ENCODE assay signal across 18 cellular contexts in the genomic region with DNA sequence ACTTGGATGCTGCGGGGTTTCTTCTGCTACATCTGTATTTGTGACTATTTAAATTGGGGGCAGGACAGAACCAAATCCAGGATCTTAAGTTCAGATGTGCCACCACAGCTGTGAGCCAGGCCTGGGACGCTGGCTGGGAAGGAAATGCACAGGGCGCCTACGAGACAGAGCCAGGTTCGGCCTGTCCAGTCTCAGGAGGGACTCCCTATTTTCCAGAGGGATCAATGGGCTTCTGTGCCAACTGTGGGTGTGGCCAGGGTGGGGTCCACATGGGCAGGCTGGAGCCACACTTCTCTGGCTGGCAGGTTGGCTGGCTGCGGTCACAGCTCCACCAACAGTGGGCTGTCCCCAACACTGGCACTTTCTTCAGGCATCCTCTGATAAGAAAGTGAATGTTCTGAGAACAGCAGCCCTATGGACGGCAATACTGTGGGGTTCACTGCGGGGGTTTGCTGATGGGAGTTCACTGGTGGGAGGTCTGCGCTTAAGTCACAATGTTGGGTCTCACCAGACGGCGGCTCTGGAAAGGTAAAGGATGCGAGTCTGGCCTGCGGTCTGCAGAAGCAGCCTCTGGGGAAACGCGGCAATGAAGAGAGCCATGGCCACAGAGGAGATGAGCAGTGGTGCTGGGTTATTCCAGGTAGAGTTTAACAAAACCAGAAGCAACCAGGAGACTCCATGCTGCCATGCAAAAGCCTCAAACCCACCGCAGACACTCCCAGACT.
A peak's percentile ranks its signal among the peaks of the same experiment; 100 is the strongest.
DNase-seq lines count a peak whose midpoint lies in the region; ATAC-seq and TF ChIP-seq lines count a peak whose summit lies in the region.
"Had no signal": no experiment of that assay in that cellular context is flagged by ENCODE, and none has a peak within 500 bp of the region (broad histone marks: within the 10 kb centered on the region; RNA-seq: fewer than 3 reads in every experiment).

No MANE protein-coding gene starts in this region.

- H3K4me3 ChIP-seq in testis: no peak overlapping the region
- H3K4me3 ChIP-seq: Peyer's patch, SJCRH30 had no signal

- H3K9me3 ChIP-seq in T-helper 17 cell (ENCODE audit: control insufficient read depth, low read length, poor library complexity, severe bottlenecking) (no peaks in the 10 kb centered on the region), testis (no peaks in the 10 kb centered on the region)
- H3K9me3 ChIP-seq: Peyer's patch, SJCRH30 had no signal

- no peak overlapping the region for H3K27ac ChIP-seq in testis
- H3K27ac ChIP-seq: C4-2B, Peyer's patch, SJCRH30 had no signal

- POLR2A ChIA-PET in HEK293T (lab: Yijun Ruan, JAX): no interaction called here

- H3K27ac Mint-ChIP-seq in activated T-cell treated with anti-CD3 and anti-CD28 coated beads, Interleukin-2, amount 50 U/mL, for 72 hours: peak overlapping the region; percentile 82
- peak overlapping the region; percentile 59 for H3K27ac Mint-ChIP-seq in T-helper 17 cell
- peak overlapping the region; percentile 86 for H3K27ac Mint-ChIP-seq in stimulated activated effector memory CD8-positive, alpha-beta T cell treated with anti-CD3 and anti-CD28 coated beads, Interleukin-12 subunit alpha, Interleukin-12 subunit beta, amount 100 ng/mL, for 72 hours

- peaks cover 0 to 12% of the 10 kb centered on the region in 2 donors for H3K36me3 Mint-ChIP-seq in activated T-cell treated with anti-CD3 and anti-CD28 coated beads, Interleukin-2, amount 50 U/mL, for 72 hours (ENCODE audit: insufficient read depth in 2 of 2)
- H3K36me3 Mint-ChIP-seq in T-helper 17 cell (ENCODE audit: low read depth): peaks cover 5% of the 10 kb centered on the region
- H3K36me3 Mint-ChIP-seq in stimulated activated effector memory CD8-positive, alpha-beta T cell treated with anti-CD3 and anti-CD28 coated beads, Interleukin-12 subunit alpha, Interleukin-12 subunit beta, amount 100 ng/mL, for 72 hours: peaks cover 36% of the 10 kb centered on the region

- DNase-seq in activated T-cell treated with anti-CD3 and anti-CD28 coated beads, Interleukin-2, amount 50 U/mL, for 72 hours: no peak
- DNase-seq in activated T-cell treated with anti-CD3 and anti-CD28 coated beads for 4 hours (no peak), T-helper 17 cell (no peak), left lobe of liver (ENCODE audit: low spot score) (peak; percentile 29), HEK293T (ENCODE audit: extremely low spot score) (no peak), testis (no peak), NCI-H1105 (lab: John Stamatoyannopoulos, UW) (no peak)
- DNase-seq in stimulated activated effector memory CD8-positive, alpha-beta T cell treated with anti-CD3 and anti-CD28 coated beads, Interleukin-12 subunit alpha, Interleukin-12 subunit beta, amount 100 ng/mL, for 72 hours (ENCODE audit: low spot score in 2 of 2): no peak
- DNase-seq: 8988T, Karpas-422, NCI-H1417, NCI-H187, NCI-H2227 treated with DMSO at 0.1 percent for 48 hours, NCI-H524, NCI-H82, Peyer's patch, SJCRH30 had no signal

- TF ChIP-seq POLR2A in testis (IDR thresholded peaks at IDR 0.05): no peak

- H3K27me3 Mint-ChIP-seq in activated T-cell treated with anti-CD3 and anti-CD28 coated beads, Interleukin-2, amount 50 U/mL, for 72 hours (ENCODE audit: low read depth): no peaks in the 10 kb centered on the region
- no peaks in the 10 kb centered on the region for H3K27me3 Mint-ChIP-seq in T-helper 17 cell

- H3K9me3 Mint-ChIP-seq in activated T-cell treated with anti-CD3 and anti-CD28 coated beads, Interleukin-2, amount 50 U/mL, for 72 hours: peaks cover 0 to under 1% of the 10 kb centered on the region in 2 donors
- no peaks in the 10 kb centered on the region for H3K9me3 Mint-ChIP-seq in stimulated activated effector memory CD8-positive, alpha-beta T cell treated with anti-CD3 and anti-CD28 coated beads, Interleukin-12 subunit alpha, Interleukin-12 subunit beta, amount 100 ng/mL, for 72 hours

- no peak for ATAC-seq in activated T-cell treated with anti-CD3 and anti-CD28 coated beads, Interleukin-2, amount 50 U/mL, for 72 hours (replicated peaks in 1 of 2)
- no peak for ATAC-seq in T-helper 17 cell
- no peak for ATAC-seq in left lobe of liver
- ATAC-seq in stimulated activated effector memory CD8-positive, alpha-beta T cell treated with anti-CD3 and anti-CD28 coated beads, Interleukin-12 subunit alpha, Interleukin-12 subunit beta, amount 100 ng/mL, for 72 hours: no peak

- CTCF ChIA-PET in HEK293T (lab: Yijun Ruan, JAX): no interaction called here

- H3K4me1 Mint-ChIP-seq in activated T-cell treated with anti-CD3 and anti-CD28 coated beads, Interleukin-2, amount 50 U/mL, for 72 hours (ENCODE audit: low read depth): peaks cover 15% of the 10 kb centered on the region
- H3K4me1 Mint-ChIP-seq in T-helper 17 cell: no peaks in the 10 kb centered on the region
- H3K4me1 Mint-ChIP-seq in stimulated activated effector memory CD8-positive, alpha-beta T cell treated with anti-CD3 and anti-CD28 coated beads, Interleukin-12 subunit alpha, Interleukin-12 subunit beta, amount 100 ng/mL, for 72 hours: peaks cover 22% of the 10 kb centered on the region

- no peaks in the 10 kb centered on the region for H3K27me3 ChIP-seq in testis
- H3K27me3 ChIP-seq: Peyer's patch, SJCRH30 had no signal

- H3K4me1 ChIP-seq in testis: no peaks in the 10 kb centered on the region
- H3K4me1 ChIP-seq: Peyer's patch, SJCRH30 had no signal

- H3K4me3 Mint-ChIP-seq in activated T-cell treated with anti-CD3 and anti-CD28 coated beads, Interleukin-2, amount 50 U/mL, for 72 hours: no peak overlapping the region
- H3K4me3 Mint-ChIP-seq in T-helper 17 cell: no peak overlapping the region
- H3K4me3 Mint-ChIP-seq in stimulated activated effector memory CD8-positive, alpha-beta T cell treated with anti-CD3 and anti-CD28 coated beads, Interleukin-12 subunit alpha, Interleukin-12 subunit beta, amount 100 ng/mL, for 72 hours: no peak overlapping the region

- TF ChIP-seq CTCF in testis (IDR thresholded peaks at IDR 0.05): no peak

- intact Hi-C loops in testis (cut with DNase I; ENCODE audit: low total_unique reads): no loop called here

- no peaks in the 10 kb centered on the region for H3K36me3 ChIP-seq in testis (ENCODE audit: low read depth, missing control alignments)
- H3K36me3 ChIP-seq: SJCRH30 had no signal

- WGBS in testis, 2 donors: 97 to 100% methylated on average over 10 to 16 of the region's 16 CpGs

TF ChIP-seq in HEK293T, 16 proteins besides CTCF, POLR2A, EP300 and RAD21:
- no peak for TF ChIP-seq FOXK2 (IDR thresholded peaks at IDR 0.05)
- TF ChIP-seq NFRKB (IDR thresholded peaks at IDR 0.05): no peak
- TF ChIP-seq BHLHE40 (IDR thresholded peaks at IDR 0.05; ENCODE audit: borderline replicate concordance): no peak
- TF ChIP-seq HDGF (IDR thresholded peaks at IDR 0.05; ENCODE audit: borderline replicate concordance): no peak
- no peak for TF ChIP-seq CTBP1 (IDR thresholded peaks at IDR 0.05; ENCODE audit: borderline replicate concordance)
- no peak for TF ChIP-seq LEF1 (IDR thresholded peaks at IDR 0.05; ENCODE audit: borderline replicate concordance)
- no peak for TF ChIP-seq FOXA1 (IDR thresholded peaks at IDR 0.05)
- no peak for TF ChIP-seq PKNOX1 (IDR thresholded peaks at IDR 0.05)
- no peak for TF ChIP-seq SP1 (IDR thresholded peaks at IDR 0.05)
- TF ChIP-seq SUZ12 (IDR thresholded peaks at IDR 0.05): no peak
- TF ChIP-seq FOXM1 (IDR thresholded peaks at IDR 0.05; ENCODE audit: borderline replicate concordance): no peak
- TF ChIP-seq ELF4 (IDR thresholded peaks at IDR 0.05): no peak
